Comparison of ENCODE assay signal across 2 cellular contexts in the genomic region with DNA sequence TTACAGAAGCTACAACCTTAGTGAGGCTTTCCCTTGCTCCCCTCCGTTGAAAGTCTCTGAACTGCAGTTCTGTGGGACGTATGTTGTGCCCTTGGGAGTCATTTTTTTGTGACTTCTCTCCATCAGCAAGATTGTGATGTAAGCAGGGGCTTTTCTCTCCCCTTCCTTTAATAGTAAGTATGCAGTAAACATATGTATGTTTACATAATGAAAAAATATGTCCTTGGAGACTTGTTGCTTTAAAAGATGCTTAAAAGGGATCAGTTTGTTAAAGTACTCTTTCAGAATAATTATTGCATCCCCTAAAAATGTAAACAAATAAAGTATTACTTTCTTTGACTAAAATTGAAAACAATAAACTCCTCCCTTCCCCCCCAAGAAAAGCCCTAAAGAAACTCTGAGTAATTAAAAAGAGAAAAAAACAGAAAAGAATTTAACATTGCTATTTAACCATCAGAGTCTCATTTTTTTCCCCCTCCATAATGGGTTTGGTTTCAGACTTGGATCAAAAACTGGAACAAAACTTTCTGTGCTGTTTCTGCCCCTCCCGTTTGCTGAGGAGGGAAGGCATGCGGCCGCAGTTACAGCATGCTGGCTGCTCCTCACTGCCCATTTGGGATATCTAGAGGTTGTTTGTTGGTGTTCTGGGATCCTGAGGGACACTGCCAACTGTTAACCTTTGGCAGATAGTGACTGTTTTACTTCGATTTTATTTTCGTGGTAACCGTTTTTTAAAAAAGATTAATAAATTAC.
TF ChIP-seq lines count a peak whose summit lies in the region.

No MANE protein-coding gene starts in this region.

TF ChIP-seq in SK-N-SH, 30 proteins besides CTCF, POLR2A, EP300 and RAD21 (continued from another document):
- TF ChIP-seq, protein P1, sequence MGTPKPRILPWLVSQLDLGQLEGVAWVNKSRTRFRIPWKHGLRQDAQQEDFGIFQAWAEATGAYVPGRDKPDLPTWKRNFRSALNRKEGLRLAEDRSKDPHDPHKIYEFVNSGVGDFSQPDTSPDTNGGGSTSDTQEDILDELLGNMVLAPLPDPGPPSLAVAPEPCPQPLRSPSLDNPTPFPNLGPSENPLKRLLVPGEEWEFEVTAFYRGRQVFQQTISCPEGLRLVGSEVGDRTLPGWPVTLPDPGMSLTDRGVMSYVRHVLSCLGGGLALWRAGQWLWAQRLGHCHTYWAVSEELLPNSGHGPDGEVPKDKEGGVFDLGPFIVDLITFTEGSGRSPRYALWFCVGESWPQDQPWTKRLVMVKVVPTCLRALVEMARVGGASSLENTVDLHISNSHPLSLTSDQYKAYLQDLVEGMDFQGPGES (IDR thresholded peaks at IDR 0.05; ENCODE audit: low read depth, low read length), result no peak
- no peak for TF ChIP-seq NRF1 (IDR thresholded peaks at IDR 0.05; ENCODE audit: low read depth, low read length)

TF ChIP-seq in SK-N-SH treated with all-trans-retinoic acid at 6 μM for 48 hours, 23 proteins besides CTCF, POLR2A, EP300 and RAD21 (continued from another document):
- TF ChIP-seq CSRNP3 (CRISPR knock-in tag; IDR thresholded peaks at IDR 0.05), result no peak
- TF ChIP-seq TOX (CRISPR knock-in tag; IDR thresholded peaks at IDR 0.05; ENCODE audit: borderline replicate concordance), result no peak
- no peak for TF ChIP-seq PPARA (CRISPR knock-in tag; IDR thresholded peaks at IDR 0.05; ENCODE audit: borderline replicate concordance)
- no peak for TF ChIP-seq ARNTL (CRISPR knock-in tag; IDR thresholded peaks at IDR 0.05; ENCODE audit: borderline replicate concordance, low read depth)
